ENCODE assay signal across 1 cellular context in genomic region chr19:58543826-58544590, GRCh38.
TF ChIP-seq lines count a peak whose summit lies in the region.

Gene TRIM28 (plus strand): TSS chr19:58544064. CDS start chr19:58544758, 694 bp downstream.

TF ChIP-seq in HepG2, 621 proteins besides CTCF, POLR2A, EP300 and RAD21 (continued from another document and continues in another):
- TF ChIP-seq, protein P1, sequence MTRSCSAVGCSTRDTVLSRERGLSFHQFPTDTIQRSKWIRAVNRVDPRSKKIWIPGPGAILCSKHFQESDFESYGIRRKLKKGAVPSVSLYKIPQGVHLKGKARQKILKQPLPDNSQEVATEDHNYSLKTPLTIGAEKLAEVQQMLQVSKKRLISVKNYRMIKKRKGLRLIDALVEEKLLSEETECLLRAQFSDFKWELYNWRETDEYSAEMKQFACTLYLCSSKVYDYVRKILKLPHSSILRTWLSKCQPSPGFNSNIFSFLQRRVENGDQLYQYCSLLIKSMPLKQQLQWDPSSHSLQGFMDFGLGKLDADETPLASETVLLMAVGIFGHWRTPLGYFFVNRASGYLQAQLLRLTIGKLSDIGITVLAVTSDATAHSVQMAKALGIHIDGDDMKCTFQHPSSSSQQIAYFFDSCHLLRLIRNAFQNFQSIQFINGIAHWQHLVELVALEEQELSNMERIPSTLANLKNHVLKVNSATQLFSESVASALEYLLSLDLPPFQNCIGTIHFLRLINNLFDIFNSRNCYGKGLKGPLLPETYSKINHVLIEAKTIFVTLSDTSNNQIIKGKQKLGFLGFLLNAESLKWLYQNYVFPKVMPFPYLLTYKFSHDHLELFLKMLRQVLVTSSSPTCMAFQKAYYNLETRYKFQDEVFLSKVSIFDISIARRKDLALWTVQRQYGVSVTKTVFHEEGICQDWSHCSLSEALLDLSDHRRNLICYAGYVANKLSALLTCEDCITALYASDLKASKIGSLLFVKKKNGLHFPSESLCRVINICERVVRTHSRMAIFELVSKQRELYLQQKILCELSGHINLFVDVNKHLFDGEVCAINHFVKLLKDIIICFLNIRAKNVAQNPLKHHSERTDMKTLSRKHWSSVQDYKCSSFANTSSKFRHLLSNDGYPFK (CRISPR knock-in tag; IDR thresholded peaks at IDR 0.05; ENCODE audit: borderline replicate concordance), result peak; percentile 58; the same call in 1 of the 2 replicates
- TF ChIP-seq, protein P2, sequence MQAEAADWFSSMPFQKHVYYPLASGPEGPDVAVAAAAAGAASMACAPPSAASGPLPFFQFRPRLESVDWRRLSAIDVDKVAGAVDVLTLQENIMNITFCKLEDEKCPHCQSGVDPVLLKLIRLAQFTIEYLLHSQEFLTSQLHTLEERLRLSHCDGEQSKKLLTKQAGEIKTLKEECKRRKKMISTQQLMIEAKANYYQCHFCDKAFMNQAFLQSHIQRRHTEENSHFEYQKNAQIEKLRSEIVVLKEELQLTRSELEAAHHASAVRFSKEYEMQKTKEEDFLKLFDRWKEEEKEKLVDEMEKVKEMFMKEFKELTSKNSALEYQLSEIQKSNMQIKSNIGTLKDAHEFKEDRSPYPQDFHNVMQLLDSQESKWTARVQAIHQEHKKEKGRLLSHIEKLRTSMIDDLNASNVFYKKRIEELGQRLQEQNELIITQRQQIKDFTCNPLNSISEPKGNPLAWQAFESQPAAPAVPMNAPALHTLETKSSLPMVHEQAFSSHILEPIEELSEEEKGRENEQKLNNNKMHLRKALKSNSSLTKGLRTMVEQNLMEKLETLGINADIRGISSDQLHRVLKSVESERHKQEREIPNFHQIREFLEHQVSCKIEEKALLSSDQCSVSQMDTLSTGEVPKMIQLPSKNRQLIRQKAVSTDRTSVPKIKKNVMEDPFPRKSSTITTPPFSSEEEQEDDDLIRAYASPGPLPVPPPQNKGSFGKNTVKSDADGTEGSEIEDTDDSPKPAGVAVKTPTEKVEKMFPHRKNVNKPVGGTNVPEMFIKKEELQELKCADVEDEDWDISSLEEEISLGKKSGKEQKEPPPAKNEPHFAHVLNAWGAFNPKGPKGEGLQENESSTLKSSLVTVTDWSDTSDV (CRISPR knock-in tag; IDR thresholded peaks at IDR 0.05), result peak; percentile 73; the same call in 1 of the 2 replicates
- peak; percentile 19; the same call in 1 of the 2 replicates for TF ChIP-seq ARID3A (IDR thresholded peaks at IDR 0.05; ENCODE audit: low read depth, low read length)
- no peak for TF ChIP-seq AKAP8 (CRISPR knock-in tag; IDR thresholded peaks at IDR 0.05)
- no peak for TF ChIP-seq CEBPB (IDR thresholded peaks at IDR 0.05; ENCODE audit: borderline replicate concordance, low read depth, low read length)
- no peak for TF ChIP-seq EED (CRISPR knock-in tag; IDR thresholded peaks at IDR 0.05)
- peak; percentile 86; the same call in 1 of the 2 replicates for TF ChIP-seq JDP2 (CRISPR knock-in tag; IDR thresholded peaks at IDR 0.05; ENCODE audit: borderline replicate concordance)
- no peak for TF ChIP-seq U2AF2 (IDR thresholded peaks at IDR 0.05; ENCODE audit: low read depth, low read length)
- no peak for TF ChIP-seq ZNF354B (CRISPR knock-in tag; IDR thresholded peaks at IDR 0.05)
- TF ChIP-seq ZFP91 (CRISPR knock-in tag; IDR thresholded peaks at IDR 0.05; ENCODE audit: borderline replicate concordance), result peak; percentile 52
- no peak for TF ChIP-seq ZNF605 (CRISPR knock-in tag; IDR thresholded peaks at IDR 0.05)
- TF ChIP-seq SIN3B (IDR thresholded peaks at IDR 0.05; ENCODE audit: low read length), result no peak
- TF ChIP-seq NFE2L1 (CRISPR knock-in tag; IDR thresholded peaks at IDR 0.05; ENCODE audit: borderline replicate concordance), result no peak
- 0 out of 2 replicates have a peak, but pooled peaks have one; percentile 47 for TF ChIP-seq PHF21A (CRISPR knock-in tag; IDR thresholded peaks at IDR 0.05)
- no peak; the same call in 1 of the 2 replicates for TF ChIP-seq ZNF792 (CRISPR knock-in tag; IDR thresholded peaks at IDR 0.05)
- peak; percentile 46; the same call in 1 of the 2 replicates for TF ChIP-seq NRL (CRISPR knock-in tag; IDR thresholded peaks at IDR 0.05; ENCODE audit: borderline replicate concordance)
- peak; percentile 81; the same call in 1 of the 2 replicates for TF ChIP-seq ZSCAN22 (CRISPR knock-in tag; IDR thresholded peaks at IDR 0.05)
- TF ChIP-seq ZNF484 (CRISPR knock-in tag; IDR thresholded peaks at IDR 0.05; ENCODE audit: borderline replicate concordance, low read depth), result no peak
- TF ChIP-seq CREB3 (CRISPR knock-in tag; IDR thresholded peaks at IDR 0.05), result peak; percentile 34; the same call in 1 of the 2 replicates
- no peak for TF ChIP-seq BRF2 (CRISPR knock-in tag; IDR thresholded peaks at IDR 0.05)
- no peak for TF ChIP-seq E2F2 (CRISPR knock-in tag; IDR thresholded peaks at IDR 0.05; ENCODE audit: borderline replicate concordance)
- peak; percentile 58; the same call in 1 of the 2 replicates for TF ChIP-seq ZNF773 (CRISPR knock-in tag; IDR thresholded peaks at IDR 0.05; ENCODE audit: borderline replicate concordance)
- TF ChIP-seq ZNF253 (CRISPR knock-in tag; IDR thresholded peaks at IDR 0.05; ENCODE audit: borderline replicate concordance), result 0 out of 2 replicates have a peak, but pooled peaks have one; percentile 38
- no peak; the same call in 1 of the 2 replicates for TF ChIP-seq SMAD3 (CRISPR knock-in tag; IDR thresholded peaks at IDR 0.05)
- TF ChIP-seq ZNF136 (CRISPR knock-in tag; IDR thresholded peaks at IDR 0.05; ENCODE audit: low read depth), result no peak
- TF ChIP-seq ZFP1 (CRISPR knock-in tag; IDR thresholded peaks at IDR 0.05), result 0 out of 2 replicates have a peak, but pooled peaks have one; percentile 39
- no peak for TF ChIP-seq NR2F6 (IDR thresholded peaks at IDR 0.05)
- no peak for TF ChIP-seq NR2F6 (CRISPR knock-in tag; IDR thresholded peaks at IDR 0.05)
- TF ChIP-seq ZNF383 (CRISPR knock-in tag; IDR thresholded peaks at IDR 0.05; ENCODE audit: borderline replicate concordance), result 0 out of 2 replicates have a peak, but pooled peaks have one; percentile 87
- TF ChIP-seq FOSL1 (CRISPR knock-in tag; IDR thresholded peaks at IDR 0.05; ENCODE audit: borderline replicate concordance), result no peak
- no peak for TF ChIP-seq RAD51 (IDR thresholded peaks at IDR 0.05; ENCODE audit: borderline replicate concordance)
- TF ChIP-seq HMGXB4 (CRISPR knock-in tag; IDR thresholded peaks at IDR 0.05; ENCODE audit: borderline replicate concordance in 1 of 2, low read depth in 1 of 2), result peak in 1 of 2 experiments; percentile 57; a peak in 2 of 4 replicates
- no peak for TF ChIP-seq IKZF4 (CRISPR knock-in tag; IDR thresholded peaks at IDR 0.05; ENCODE audit: borderline replicate concordance, low read depth, not compliant biosample characterization)
- TF ChIP-seq KAT8 (CRISPR knock-in tag; IDR thresholded peaks at IDR 0.05), result peak; percentile 83
